Comparison of ENCODE assay signal across 8 cellular contexts in genomic region chr6:34248198-34248726, GRCh38.
DNase-seq lines count a peak whose midpoint lies in the region; ATAC-seq lines count a peak whose summit lies in the region.

No MANE protein-coding gene starts in this region.

- H3K4me3 Mint-ChIP-seq in stimulated activated effector memory CD8-positive, alpha-beta T cell treated with anti-CD3 and anti-CD28 coated beads, Interleukin-12 subunit alpha, Interleukin-12 subunit beta, amount 100 ng/mL, for 72 hours = peak overlapping the region; percentile 89

- DNase-seq in SW480 (ENCODE audit: low spot score) (peak; percentile 61), kidney glomerular epithelial cell (lab: John Stamatoyannopoulos, UW) (peak; percentile 38), HK-2 (ENCODE audit: unreplicated experiment) (no peak)
- peak; percentile 37 for DNase-seq in central memory CD4-positive, alpha-beta T cell
- peak in 1 of 2 donors; percentile 74 for DNase-seq in stimulated activated effector memory CD8-positive, alpha-beta T cell treated with anti-CD3 and anti-CD28 coated beads, Interleukin-12 subunit alpha, Interleukin-12 subunit beta, amount 100 ng/mL, for 72 hours (ENCODE audit: low spot score in 2 of 2)

- ATAC-seq in GM18498 (IDR thresholded peaks at IDR 0.05; ENCODE audit: unreplicated experiment) (peak; percentile 18), HG03045 (IDR thresholded peaks at IDR 0.05; ENCODE audit: unreplicated experiment) (peak; percentile 8)
- ATAC-seq in stimulated activated effector memory CD8-positive, alpha-beta T cell treated with anti-CD3 and anti-CD28 coated beads, Interleukin-12 subunit alpha, Interleukin-12 subunit beta, amount 100 ng/mL, for 72 hours = peak; percentile 34

- H3K36me3 Mint-ChIP-seq in stimulated activated effector memory CD8-positive, alpha-beta T cell treated with anti-CD3 and anti-CD28 coated beads, Interleukin-12 subunit alpha, Interleukin-12 subunit beta, amount 100 ng/mL, for 72 hours = peaks cover 55% of the 10 kb centered on the region

- peak overlapping the region; percentile 91 for H3K27ac Mint-ChIP-seq in stimulated activated effector memory CD8-positive, alpha-beta T cell treated with anti-CD3 and anti-CD28 coated beads, Interleukin-12 subunit alpha, Interleukin-12 subunit beta, amount 100 ng/mL, for 72 hours

- no peaks in the 10 kb centered on the region for H3K36me3 ChIP-seq in ACC112 (ENCODE audit: insufficient read depth, low read length)

- H3K4me1 ChIP-seq in ACC112 (ENCODE audit: control insufficient read depth, insufficient read depth, low read length, unreplicated experiment) = peaks cover 38% of the 10 kb centered on the region

- no peaks in the 10 kb centered on the region for H3K27me3 ChIP-seq in ACC112 (ENCODE audit: insufficient read depth, low read length)

- H3K4me3 ChIP-seq in ACC112 (ENCODE audit: low read depth, low read length) = peak overlapping the region; percentile 85

- H3K79me2 ChIP-seq in ACC112 (ENCODE audit: control insufficient read depth, insufficient read depth, low read length, unreplicated experiment) = peaks cover 12% of the 10 kb centered on the region

- no peaks in the 10 kb centered on the region for H3K9me3 Mint-ChIP-seq in stimulated activated effector memory CD8-positive, alpha-beta T cell treated with anti-CD3 and anti-CD28 coated beads, Interleukin-12 subunit alpha, Interleukin-12 subunit beta, amount 100 ng/mL, for 72 hours

- H2AFZ ChIP-seq in ACC112 (ENCODE audit: low read length, unreplicated experiment) = peak overlapping the region; percentile 4

- peak overlapping the region; percentile 36 for H3K27ac ChIP-seq in ACC112 (ENCODE audit: low read depth, low read length)

- peaks cover 47% of the 10 kb centered on the region for H3K4me1 Mint-ChIP-seq in stimulated activated effector memory CD8-positive, alpha-beta T cell treated with anti-CD3 and anti-CD28 coated beads, Interleukin-12 subunit alpha, Interleukin-12 subunit beta, amount 100 ng/mL, for 72 hours
